In the genomic region with DNA sequence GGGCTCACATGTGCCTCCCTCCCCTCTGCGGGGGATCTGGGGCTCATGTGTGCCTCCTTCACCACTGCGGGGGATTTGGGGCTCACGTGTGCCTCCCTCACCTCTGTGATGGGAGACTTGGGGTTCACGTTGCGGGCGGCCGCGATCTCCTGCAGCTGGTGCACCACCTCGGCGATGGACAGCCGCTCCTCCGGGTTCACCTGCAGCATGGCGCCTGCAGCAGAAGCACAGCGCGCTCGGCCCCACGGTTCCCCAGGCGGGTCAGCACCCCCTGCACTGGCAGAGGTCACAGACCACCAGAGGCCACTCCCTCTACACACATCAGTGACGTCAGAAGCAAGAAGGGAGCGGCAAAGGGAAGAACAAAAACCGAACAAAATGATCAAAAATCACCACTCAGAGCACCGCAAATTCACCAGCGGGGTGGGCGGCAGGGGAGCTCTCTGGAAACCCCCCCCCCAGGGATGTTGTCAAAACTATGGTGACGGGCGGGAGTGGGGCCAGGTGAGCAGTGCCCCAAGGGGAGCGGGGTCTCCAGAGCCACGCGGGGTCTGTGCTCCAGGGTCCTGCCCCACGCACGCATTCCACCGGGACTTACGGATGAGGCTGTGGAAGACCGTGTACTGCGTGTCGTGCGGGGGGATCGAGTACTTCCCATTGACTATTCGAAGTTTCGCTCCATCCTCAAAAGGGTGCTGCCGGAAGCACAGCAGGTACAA, we compare ENCODE assay signal across 21 cellular contexts. TPM values are rescaled to one million over a fixed set of nuclear protein-coding genes. Genes with fewer than 3 reads are reported as not detected.
DNase-seq lines count a peak whose midpoint lies in the region; ATAC-seq, FAIRE-seq and TF ChIP-seq lines count a peak whose summit lies in the region.
"Had no signal": no experiment of that assay in that cellular context is flagged by ENCODE, and none has a peak within 500 bp of the region (broad histone marks: within the 10 kb centered on the region; RNA-seq: fewer than 3 reads in every experiment).

No MANE protein-coding gene starts in this region.

- no peaks in the 10 kb centered on the region for H3K27me3 Mint-ChIP-seq in activated naive CD4-positive, alpha-beta T cell treated with anti-CD3 and anti-CD28 coated beads, Interleukin-2, amount 50 U/mL, for 24 hours
- H3K27me3 Mint-ChIP-seq in activated naive CD4-positive, alpha-beta T cell treated with anti-CD3 and anti-CD28 coated beads, Interleukin-2, amount 10 ng/mL, durations not matched to agents 7 days and 5 days, result no peaks in the 10 kb centered on the region
- no peaks in the 10 kb centered on the region for H3K27me3 Mint-ChIP-seq in T-helper 17 cell
- H3K27me3 Mint-ChIP-seq in stimulated activated memory B cell treated with anti-CD40 and anti-IgM and Interleukin-4, amounts not matched to agents 10 μg/mL and 1 μg/mL and 100 μg/mL, for 72 hours, result no peaks in the 10 kb centered on the region
- H3K27me3 Mint-ChIP-seq: CD4-positive, alpha-beta memory T cell had no signal

- TF ChIP-seq RAD21 in K562 (CRISPR knock-in tag; conservative IDR thresholded peaks at IDR 0.05 in 1 of 2, IDR thresholded peaks at IDR 0.05 in 1 of 2), result no peak

- H3K36me3 ChIP-seq in K562 (ENCODE audit: control insufficient read depth, insufficient read depth, low read length) (peaks cover 83% of the 10 kb centered on the region; the same call in 1 of the 3 replicates), mucosa of descending colon (ENCODE audit: low read depth) (peaks cover 7% of the 10 kb centered on the region)

- H4K20me1 ChIP-seq in K562 (replicated peaks; ENCODE audit: control insufficient read depth, insufficient read depth, low read length), result no peaks in the 10 kb centered on the region; the same call in 1 of the 2 replicates

- H3K36me3 Mint-ChIP-seq in activated naive CD4-positive, alpha-beta T cell treated with anti-CD3 and anti-CD28 coated beads, Interleukin-2, amount 50 U/mL, for 24 hours, result no peaks in the 10 kb centered on the region
- H3K36me3 Mint-ChIP-seq in activated naive CD4-positive, alpha-beta T cell treated with anti-CD3 and anti-CD28 coated beads, Interleukin-2, amount 10 ng/mL, durations not matched to agents 7 days and 5 days, result peaks cover 31% of the 10 kb centered on the region
- H3K36me3 Mint-ChIP-seq in T-helper 17 cell (ENCODE audit: low read depth), result no peaks in the 10 kb centered on the region
- peaks cover 55% of the 10 kb centered on the region for H3K36me3 Mint-ChIP-seq in stimulated activated memory B cell treated with anti-CD40 and anti-IgM and Interleukin-4, amounts not matched to agents 10 μg/mL and 1 μg/mL and 100 μg/mL, for 72 hours

- FAIRE-seq in K562 (lab: Jason Lieb, UNC), result no peak
- FAIRE-seq: A549, GM12892, H54 had no signal

- H3K9me3 ChIP-seq in T-helper 17 cell (ENCODE audit: control insufficient read depth, low read length, poor library complexity, severe bottlenecking) (no peaks in the 10 kb centered on the region), K562 (replicated peaks; ENCODE audit: control insufficient read depth, insufficient read depth, low read depth, low read length) (no peaks in the 10 kb centered on the region), mucosa of descending colon (no peaks in the 10 kb centered on the region)
- H3K9me3 ChIP-seq: A549, HAP-1 had no signal

- peaks cover 0 to 24% of the 10 kb centered on the region in 2 experiments; a peak in 2 of 5 replicates for H3K4me1 ChIP-seq in K562 (replicated peaks in 1 of 2; ENCODE audit: control insufficient read depth in 2 of 2, insufficient read depth in 2 of 2, low read length in 2 of 2)
- H3K4me1 ChIP-seq in mucosa of descending colon (ENCODE audit: low read depth), result no peaks in the 10 kb centered on the region
- H3K4me1 ChIP-seq: A549, HAP-1 had no signal

- in situ Hi-C loops in K562 (cut with MboI), result no loop called here

- H3K4me3 ChIP-seq in K562, result no peak overlapping the region
- H3K4me3 ChIP-seq in mucosa of descending colon, result no peak overlapping the region
- H3K4me3 ChIP-seq: A549, HAP-1 had no signal

- H2AFZ ChIP-seq in K562 (ENCODE audit: low read depth, low read length), result no peak overlapping the region

- DNase-seq in activated naive CD4-positive, alpha-beta T cell treated with anti-CD3 and anti-CD28 coated beads, Interleukin-2, amount 10 ng/mL, durations not matched to agents 7 days and 5 days, result no peak
- DNase-seq in T-helper 17 cell (no peak), K562 (ENCODE audit: extremely low read depth in 1 of 4, low spot score in 3 of 4) (no peak), mucosa of descending colon (no peak), T-helper 9 cell (no peak)
- DNase-seq: 8988T, C1 segment of cervical spinal cord, Calu3, COR-L47, DMS53, DMS79 treated with DMSO at 0.1 percent for 48 hours, GF-D8, GOT3, HFFc6 had no signal

- H3K27ac Mint-ChIP-seq in activated naive CD4-positive, alpha-beta T cell treated with anti-CD3 and anti-CD28 coated beads, Interleukin-2, amount 50 U/mL, for 24 hours, result peak overlapping the region; percentile 17
- no peak overlapping the region for H3K27ac Mint-ChIP-seq in activated naive CD4-positive, alpha-beta T cell treated with anti-CD3 and anti-CD28 coated beads, Interleukin-2, amount 10 ng/mL, durations not matched to agents 7 days and 5 days
- H3K27ac Mint-ChIP-seq in T-helper 17 cell, result peak overlapping the region; percentile 49
- no peak overlapping the region for H3K27ac Mint-ChIP-seq in stimulated activated memory B cell treated with anti-CD40 and anti-IgM and Interleukin-4, amounts not matched to agents 10 μg/mL and 1 μg/mL and 100 μg/mL, for 72 hours
- H3K27ac Mint-ChIP-seq: CD4-positive, alpha-beta memory T cell; HFFc6 had no signal

- no peak for ATAC-seq in T-helper 17 cell
- no peak for ATAC-seq in K562
- peak; percentile 36 for ATAC-seq in stimulated activated memory B cell treated with anti-CD40 and anti-IgM and Interleukin-4, amounts not matched to agents 10 μg/mL and 1 μg/mL and 100 μg/mL, for 72 hours
- no peak for ATAC-seq in mucosa of descending colon
- ATAC-seq: A549 had no signal

- no TSS peak for BruUV-seq in K562 (replicated peaks; lab: Mats Ljungman, UMichigan)

- TF ChIP-seq EP300 in K562 (IDR thresholded peaks at IDR 0.05; ENCODE audit: low read length), result no peak

- H3K27ac ChIP-seq in K562 (ENCODE audit: extremely low read depth, low read depth, low read length), result no peak overlapping the region
- H3K27ac ChIP-seq: A549 had no signal

- TF ChIP-seq CTCF in K562 (IDR thresholded peaks at IDR 0.05 in 2 of 3, conservative IDR thresholded peaks at IDR 0.05 in 1 of 3; ENCODE audit: insufficient read depth in 2 of 3, low read depth in 1 of 3, low read length in 3 of 3) (no peak), mucosa of descending colon (IDR thresholded peaks at IDR 0.05) (no peak)

- H3K4me2 ChIP-seq in K562 (ENCODE audit: insufficient read depth, low read length), result no peak overlapping the region
- H3K4me2 ChIP-seq: A549 had no signal

- no peaks in the 10 kb centered on the region for H3K9me3 Mint-ChIP-seq in activated naive CD4-positive, alpha-beta T cell treated with anti-CD3 and anti-CD28 coated beads, Interleukin-2, amount 50 U/mL, for 24 hours
- H3K9me3 Mint-ChIP-seq in activated naive CD4-positive, alpha-beta T cell treated with anti-CD3 and anti-CD28 coated beads, Interleukin-2, amount 10 ng/mL, durations not matched to agents 7 days and 5 days, result no peaks in the 10 kb centered on the region
- H3K9me3 Mint-ChIP-seq in stimulated activated memory B cell treated with anti-CD40 and anti-IgM and Interleukin-4, amounts not matched to agents 10 μg/mL and 1 μg/mL and 100 μg/mL, for 72 hours, result no peaks in the 10 kb centered on the region
- H3K9me3 Mint-ChIP-seq: HFFc6 had no signal

- 96% methylated on average over 25 of the region's 41 CpGs for WGBS in K562 (ENCODE audit: insufficient coverage, low coverage, missing lambda C conversion rate)

- H3K4me3 Mint-ChIP-seq in activated naive CD4-positive, alpha-beta T cell treated with anti-CD3 and anti-CD28 coated beads, Interleukin-2, amount 50 U/mL, for 24 hours, result no peak overlapping the region
- H3K4me3 Mint-ChIP-seq in activated naive CD4-positive, alpha-beta T cell treated with anti-CD3 and anti-CD28 coated beads, Interleukin-2, amount 10 ng/mL, durations not matched to agents 7 days and 5 days, result no peak overlapping the region
- H3K4me3 Mint-ChIP-seq in T-helper 17 cell, result no peak overlapping the region
- H3K4me3 Mint-ChIP-seq in stimulated activated memory B cell treated with anti-CD40 and anti-IgM and Interleukin-4, amounts not matched to agents 10 μg/mL and 1 μg/mL and 100 μg/mL, for 72 hours, result no peak overlapping the region
- H3K4me3 Mint-ChIP-seq: CD4-positive, alpha-beta memory T cell; HFFc6 had no signal

- POLR2A ChIA-PET in K562 (lab: Yijun Ruan, JAX), result no interaction called here

- intact Hi-C loops in K562 (cut with micrococcal nuclease) (no loop called here), mucosa of descending colon (cut with DNase I, micrococcal nuclease) (no loop called here)

- H3K9me1 ChIP-seq in K562 (ENCODE audit: control insufficient read depth, insufficient read depth, low read length), result no peaks in the 10 kb centered on the region

- no peak for TF ChIP-seq POLR2A in K562 (conservative IDR thresholded peaks at IDR 0.05)

- H3K27me3 ChIP-seq in K562 (ENCODE audit: control insufficient read depth in 2 of 2, insufficient read depth in 2 of 2, low read length in 2 of 2), result no peaks in the 10 kb centered on the region

- no peaks in the 10 kb centered on the region for H3K79me2 ChIP-seq in K562 (ENCODE audit: control insufficient read depth, insufficient read depth, low read length)

- CTCF ChIA-PET in activated naive CD4-positive, alpha-beta T cell treated with anti-CD3 and anti-CD28 coated beads, Interleukin-2, amount 10 ng/mL, durations not matched to agents 7 days and 5 days (lab: Charles Lee), result no interaction called here
- CTCF ChIA-PET in K562 (lab: Yijun Ruan, JAX; ENCODE audit: low intra/inter-chr PET ratio), result no interaction called here

- no peak overlapping the region for H3K9ac ChIP-seq in K562 (ENCODE audit: insufficient read depth in 1 of 2, low read depth in 2 of 2, low read length in 2 of 2)

- no peaks in the 10 kb centered on the region for H3K4me1 Mint-ChIP-seq in activated naive CD4-positive, alpha-beta T cell treated with anti-CD3 and anti-CD28 coated beads, Interleukin-2, amount 50 U/mL, for 24 hours
- no peaks in the 10 kb centered on the region for H3K4me1 Mint-ChIP-seq in activated naive CD4-positive, alpha-beta T cell treated with anti-CD3 and anti-CD28 coated beads, Interleukin-2, amount 10 ng/mL, durations not matched to agents 7 days and 5 days
- peaks cover 2% of the 10 kb centered on the region for H3K4me1 Mint-ChIP-seq in T-helper 17 cell
- H3K4me1 Mint-ChIP-seq in stimulated activated memory B cell treated with anti-CD40 and anti-IgM and Interleukin-4, amounts not matched to agents 10 μg/mL and 1 μg/mL and 100 μg/mL, for 72 hours, result no peaks in the 10 kb centered on the region
- H3K4me1 Mint-ChIP-seq: CD4-positive, alpha-beta memory T cell had no signal

RNA-seq across cellular contexts. Expression of gene GAK, which starts 38.7 kb away (rescaled TPM):
- 100 to 1,000 TPM; 192 to 215 TPM for total RNA-seq in T-helper 17 cell
- 336 and 571 TPM in 2 replicates for total RNA-seq in K562 (2011; cell fraction: chromatin; rRNA removed; ENCODE audit: low replicate concordance)
- 202 and 228 TPM in 2 replicates for total RNA-seq in K562 (2011; cell fraction: nucleolus; rRNA removed)
- 235 and 247 TPM in 2 replicates for total RNA-seq in K562 (2011; cell fraction: nucleoplasm; rRNA removed)
- 102 and 105 TPM in 2 replicates for total RNA-seq in K562 (2014; rRNA removed)
- 10.4 and 12.6 TPM in 2 replicates for total RNA-seq in K562 (2014; rRNA removed; fragmentation: Illumina TruSeq; extraction: Trizol)
- 28.4 and 35.4 TPM in 2 replicates for total RNA-seq in K562 (2015; rRNA removed; fragmentation: Illumina TruSeq; extraction: Trizol)
- total RNA-seq in K562 (2021), result 94.1 and 101 TPM in 2 replicates
- 14.9 and 22.4 TPM in 2 replicates for polyA plus RNA-seq in K562 (2011; rRNA removed)
- 17.2 and 40.3 TPM in 2 replicates for polyA plus RNA-seq in K562 (2011; cell fraction: cytosol; rRNA removed)
- 79.9 and 106 TPM in 2 replicates for polyA plus RNA-seq in K562 (2011; cell fraction: nucleus; rRNA removed)
- polyA plus RNA-seq in K562 (2012), result 48.5 and 55.0 TPM in 2 replicates
- 16.2 and 38.2 TPM in 2 replicates for polyA plus RNA-seq in K562 (2014; fragmentation: Illumina TruSeq; extraction: Trizol)
- polyA plus RNA-seq in K562 (2014; fragmentation: Nextera tagmentation; extraction: Ambion mirVana), result 1 to 10 TPM; 1.3 to 2.1 TPM
- 51.9 and 83.2 TPM in 2 replicates for polyA plus RNA-seq in K562 (2014; rRNA removed)
- 51.4 and 78.3 TPM in 2 replicates for polyA minus RNA-seq in K562 (2011; rRNA and poly(A)+ RNA removed)
- polyA minus RNA-seq in K562 (2011; cell fraction: cytosol; rRNA and poly(A)+ RNA removed), result 37.3 and 39.5 TPM in 2 replicates
- polyA minus RNA-seq in K562 (2011; cell fraction: nucleus; rRNA and poly(A)+ RNA removed), result 43.2 and 50.9 TPM in 2 replicates
- 100 to 1,000 TPM; 155 to 259 (median 244) TPM for total RNA-seq in mucosa of descending colon

RNA-seq across cellular contexts. Expression of gene TMEM175, which starts 38.8 kb away (rescaled TPM):
- total RNA-seq in T-helper 17 cell, result 10 to 100 TPM; 36.9 to 43.6 TPM
- total RNA-seq in K562 (2011; cell fraction: chromatin; rRNA removed; ENCODE audit: low replicate concordance), result 55.5 and 132 TPM in 2 replicates
- total RNA-seq in K562 (2011; cell fraction: nucleolus; rRNA removed), result 80.9 and 84.2 TPM in 2 replicates
- total RNA-seq in K562 (2011; cell fraction: nucleoplasm; rRNA removed), result 71.0 and 82.0 TPM in 2 replicates
- total RNA-seq in K562 (2014; rRNA removed), result 14.9 and 17.7 TPM in 2 replicates
- 2.4 and 3.7 TPM in 2 replicates for total RNA-seq in K562 (2014; rRNA removed; fragmentation: Illumina TruSeq; extraction: Trizol)
- 9.4 and 9.5 TPM in 2 replicates for total RNA-seq in K562 (2015; rRNA removed; fragmentation: Illumina TruSeq; extraction: Trizol)
- total RNA-seq in K562 (2021), result 13.8 and 16.9 TPM in 2 replicates
- 11.4 and 28.9 TPM in 2 replicates for polyA plus RNA-seq in K562 (2011; rRNA removed)
- 31.2 and 37.1 TPM in 2 replicates for polyA plus RNA-seq in K562 (2011; cell fraction: cytosol; rRNA removed)
- polyA plus RNA-seq in K562 (2011; cell fraction: nucleus; rRNA removed), result 373 and 570 TPM in 2 replicates
- polyA plus RNA-seq in K562 (2012), result 18.3 and 42.2 TPM in 2 replicates
- 8.5 and 21.5 TPM in 2 replicates for polyA plus RNA-seq in K562 (2014; fragmentation: Illumina TruSeq; extraction: Trizol)
- under 1 TPM; 0.13 to 0.18 TPM for polyA plus RNA-seq in K562 (2014; fragmentation: Nextera tagmentation; extraction: Ambion mirVana)
- polyA plus RNA-seq in K562 (2014; rRNA removed), result 22.5 and 30.9 TPM in 2 replicates
- 7.2 and 7.6 TPM in 2 replicates for polyA minus RNA-seq in K562 (2011; rRNA and poly(A)+ RNA removed)
- polyA minus RNA-seq in K562 (2011; cell fraction: cytosol; rRNA and poly(A)+ RNA removed), result 8.2 and 14.5 TPM in 2 replicates
- 27.3 and 30.2 TPM in 2 replicates for polyA minus RNA-seq in K562 (2011; cell fraction: nucleus; rRNA and poly(A)+ RNA removed)
- total RNA-seq in mucosa of descending colon, result 10 to 100 TPM; 30.1 to 39.0 (median 37.5) TPM

Comparison
In these comparisons a context has a peak if more than half of its experiments do, and no peak if none do; other contexts are left out.
1. H3K27ac Mint-ChIP-seq: peak in activated naive CD4-positive, alpha-beta T cell treated with anti-CD3 and anti-CD28 coated beads, Interleukin-2, amount 50 U/mL, for 24 hours (single experiment) and T-helper 17 cell (single experiment); none in activated naive CD4-positive, alpha-beta T cell treated with anti-CD3 and anti-CD28 coated beads, Interleukin-2, amount 10 ng/mL, durations not matched to agents 7 days and 5 days (single experiment) and stimulated activated memory B cell treated with anti-CD40 and anti-IgM and Interleukin-4, amounts not matched to agents 10 μg/mL and 1 μg/mL and 100 μg/mL, for 72 hours (single experiment).